23 cellular contexts compared by ENCODE assay signal in genomic region chr18:6807504-6808257, GRCh38.
DNase-seq lines count a peak whose midpoint lies in the region; TF ChIP-seq lines count a peak whose summit lies in the region.
"Had no signal": no experiment of that assay in that cellular context is flagged by ENCODE, and none has a peak within 500 bp of the region (broad histone marks: within the 10 kb centered on the region; RNA-seq: fewer than 3 reads in every experiment).

No MANE protein-coding gene starts in this region.

- peak overlapping the region in 3 of 5 experiments; percentile 39 to 43 (median 42) for H3K27ac Mint-ChIP-seq in brain
- H3K27ac Mint-ChIP-seq: activated naive CD8-positive, alpha-beta T cell treated with anti-CD3 and anti-CD28 coated beads, Interleukin-2, amount 50 U/mL, for 24 hours; B cell; T-cell had no signal

- WGBS in mesodermal cell (ENCODE audit: insufficient coverage in 2 of 2), 2 experiments: 83% methylated on average over 2 of the region's 4 CpGs; no CpG with 5 or more reads in 1 of the 2 experiments
- WGBS in transverse colon (ENCODE audit: low coverage in 1 of 2), 2 donors: 28 to 36% methylated on average over 3 to 4 of the region's 4 CpGs
- 43 to 47% methylated on average over 4 of the region's 4 CpGs for WGBS in testis, 2 donors

- in situ Hi-C loops in transverse colon (cut with MboI; ENCODE audit: low pct_ligation_motif_present in 1 of 4, low pct_unique_long_range_greater_than_20kb in 1 of 4, low sequenced_read_pairs in 3 of 4): loop anchor here in 1 of 4 donors (25.0 kb wide), 1 partner anchor 95 kb away; no protein-coding TSS in a partner anchor

- intact Hi-C loops in transverse colon (cut with DNase I; ENCODE audit: low total_unique reads) (no loop called here), testis (cut with DNase I; ENCODE audit: low total_unique reads) (no loop called here)

- TF ChIP-seq POLR2A in erythroblast (IDR thresholded peaks at IDR 0.05; ENCODE audit: low read length) (no peak), transverse colon (IDR thresholded peaks at IDR 0.05) (no peak), testis (IDR thresholded peaks at IDR 0.05) (no peak)

- DNase-seq in NCI-H2171 treated with DMSO at 0.1 percent for 48 hours (lab: John Stamatoyannopoulos, UW) (peak; percentile 10), NCI-H2171 (lab: John Stamatoyannopoulos, UW) (no peak), erythroblast (lab: John Stamatoyannopoulos, UW) (no peak), transverse colon (no peak), NCI-H774 (lab: John Stamatoyannopoulos, UW) (no peak), testis (no peak)
- DNase-seq: activated CD4-positive, alpha-beta T cell treated with anti-CD3 and anti-CD28 coated beads, Interleukin-2, amount 50 U/mL, for 1 hour; activated CD8-positive, alpha-beta memory T cell treated with anti-CD3 and anti-CD28 coated beads, Interleukin-2, amount 50 U/mL, for 4 hours; activated naive CD8-positive, alpha-beta T cell treated with anti-CD3 and anti-CD28 coated beads, Interleukin-2, amount 50 U/mL, for 24 hours; COR-L47; dorsolateral prefrontal cortex; GDM1; GOT3; left ventricle myocardium superior; NCI-H1417 treated with DMSO at 0.1 percent for 48 hours; NCI-H345; stimulated activated naive CD4-positive, alpha-beta T cell treated with Interleukin-2 at 50 U/mL for 16 hours; T-cell; tibial artery had no signal

- no peaks in the 10 kb centered on the region for H3K27me3 ChIP-seq in transverse colon
- no peaks in the 10 kb centered on the region for H3K27me3 ChIP-seq in testis
- H3K27me3 ChIP-seq: dorsolateral prefrontal cortex, tibial artery had no signal

- H3K4me3 Mint-ChIP-seq in brain: peak overlapping the region in 1 of 5 experiments; percentile 1
- H3K4me3 Mint-ChIP-seq: activated naive CD8-positive, alpha-beta T cell treated with anti-CD3 and anti-CD28 coated beads, Interleukin-2, amount 50 U/mL, for 24 hours; B cell; T-cell had no signal

- H3K27ac ChIP-seq in mesodermal cell (ENCODE audit: low read depth, low read length, severe bottlenecking) (peak overlapping the region; percentile 82), transverse colon (no peak overlapping the region), testis (no peak overlapping the region)
- H3K27ac ChIP-seq: dorsolateral prefrontal cortex, tibial artery had no signal

- TF ChIP-seq EP300 in transverse colon (IDR thresholded peaks at IDR 0.05; ENCODE audit: low read depth): no peak

- H3K4me1 ChIP-seq in mesodermal cell (ENCODE audit: control insufficient read depth, insufficient read depth, low read length, poor library complexity, severe bottlenecking) (no peaks in the 10 kb centered on the region), transverse colon (no peaks in the 10 kb centered on the region), testis (no peaks in the 10 kb centered on the region)
- H3K4me1 ChIP-seq: tibial artery had no signal

- H3K9me3 ChIP-seq in mesodermal cell (ENCODE audit: control insufficient read depth, low read length): peaks cover 9% of the 10 kb centered on the region
- H3K9me3 ChIP-seq in transverse colon: no peaks in the 10 kb centered on the region
- H3K9me3 ChIP-seq in testis: no peaks in the 10 kb centered on the region

- peaks cover under 1 to 39% (median 12%) of the 10 kb centered on the region in 5 experiments for H3K9me3 Mint-ChIP-seq in brain

- peaks cover 4% of the 10 kb centered on the region for H3K27me3 Mint-ChIP-seq in brain
- H3K27me3 Mint-ChIP-seq: activated naive CD8-positive, alpha-beta T cell treated with anti-CD3 and anti-CD28 coated beads, Interleukin-2, amount 50 U/mL, for 24 hours; T-cell had no signal

- peaks cover 43% of the 10 kb centered on the region for H3K36me3 Mint-ChIP-seq in brain
- H3K36me3 Mint-ChIP-seq: T-cell had no signal

- TF ChIP-seq CTCF in brain (conservative IDR thresholded peaks at IDR 0.05): no peak
- TF ChIP-seq CTCF in transverse colon (IDR thresholded peaks at IDR 0.05): no peak
- no peak for TF ChIP-seq CTCF in testis (IDR thresholded peaks at IDR 0.05)

- no peak overlapping the region for H3K4me3 ChIP-seq in mesodermal cell (ENCODE audit: extremely low read depth, insufficient read depth, low read length, poor library complexity, severe bottlenecking)
- no peak overlapping the region for H3K4me3 ChIP-seq in transverse colon
- H3K4me3 ChIP-seq in testis: no peak overlapping the region
- H3K4me3 ChIP-seq: dorsolateral prefrontal cortex, GM12878, tibial artery had no signal

- no peaks in the 10 kb centered on the region for H3K36me3 ChIP-seq in mesodermal cell (ENCODE audit: control insufficient read depth, insufficient read depth, low read length)
- no peaks in the 10 kb centered on the region for H3K36me3 ChIP-seq in transverse colon
- no peaks in the 10 kb centered on the region for H3K36me3 ChIP-seq in testis (ENCODE audit: low read depth, missing control alignments)
- H3K36me3 ChIP-seq: tibial artery had no signal

- H3K4me1 Mint-ChIP-seq in brain: peaks cover 16% of the 10 kb centered on the region
- H3K4me1 Mint-ChIP-seq: activated naive CD8-positive, alpha-beta T cell treated with anti-CD3 and anti-CD28 coated beads, Interleukin-2, amount 50 U/mL, for 24 hours; B cell; T-cell had no signal
